In genomic region chr19:39502640-39503417, GRCh38 we compare ENCODE assay signal across 1 cellular context.
TF ChIP-seq lines count a peak whose summit lies in the region.

No MANE protein-coding gene starts in this region.

TF ChIP-seq in HepG2, 621 proteins besides CTCF, POLR2A, EP300 and RAD21 (continued from another document and continues in another):
- TF ChIP-seq, protein P1, sequence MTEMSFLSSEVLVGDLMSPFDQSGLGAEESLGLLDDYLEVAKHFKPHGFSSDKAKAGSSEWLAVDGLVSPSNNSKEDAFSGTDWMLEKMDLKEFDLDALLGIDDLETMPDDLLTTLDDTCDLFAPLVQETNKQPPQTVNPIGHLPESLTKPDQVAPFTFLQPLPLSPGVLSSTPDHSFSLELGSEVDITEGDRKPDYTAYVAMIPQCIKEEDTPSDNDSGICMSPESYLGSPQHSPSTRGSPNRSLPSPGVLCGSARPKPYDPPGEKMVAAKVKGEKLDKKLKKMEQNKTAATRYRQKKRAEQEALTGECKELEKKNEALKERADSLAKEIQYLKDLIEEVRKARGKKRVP (CRISPR knock-in tag; IDR thresholded peaks at IDR 0.05): peak in 1 of 2 experiments; percentile 66; a peak in 1 of 4 replicates
- TF ChIP-seq, protein P2, sequence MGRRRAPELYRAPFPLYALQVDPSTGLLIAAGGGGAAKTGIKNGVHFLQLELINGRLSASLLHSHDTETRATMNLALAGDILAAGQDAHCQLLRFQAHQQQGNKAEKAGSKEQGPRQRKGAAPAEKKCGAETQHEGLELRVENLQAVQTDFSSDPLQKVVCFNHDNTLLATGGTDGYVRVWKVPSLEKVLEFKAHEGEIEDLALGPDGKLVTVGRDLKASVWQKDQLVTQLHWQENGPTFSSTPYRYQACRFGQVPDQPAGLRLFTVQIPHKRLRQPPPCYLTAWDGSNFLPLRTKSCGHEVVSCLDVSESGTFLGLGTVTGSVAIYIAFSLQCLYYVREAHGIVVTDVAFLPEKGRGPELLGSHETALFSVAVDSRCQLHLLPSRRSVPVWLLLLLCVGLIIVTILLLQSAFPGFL (CRISPR knock-in tag; IDR thresholded peaks at IDR 0.05): peak; percentile 93; the same call in 1 of the 2 replicates
- TF ChIP-seq KLF16 (CRISPR knock-in tag; IDR thresholded peaks at IDR 0.05): peak; percentile 65 to 72; a peak in 1 of 4 replicates
- peak; percentile 98; the same call in 1 of the 2 replicates for TF ChIP-seq ZSCAN12 (CRISPR knock-in tag; IDR thresholded peaks at IDR 0.05)
- TF ChIP-seq ZNF543 (CRISPR knock-in tag; IDR thresholded peaks at IDR 0.05): peak; percentile 96; the same call in 1 of the 2 replicates
- peak; percentile 98 for TF ChIP-seq ZNF761 (CRISPR knock-in tag; conservative IDR thresholded peaks at IDR 0.05)
- no peak for TF ChIP-seq ATF7 (IDR thresholded peaks at IDR 0.05)
- TF ChIP-seq ATF7 (CRISPR knock-in tag; IDR thresholded peaks at IDR 0.05): peak; percentile 74; the same call in 1 of the 2 replicates
- peak; percentile 37 for TF ChIP-seq SKI (IDR thresholded peaks at IDR 0.05; ENCODE audit: partially characterized antibody)
- TF ChIP-seq ZNF562 (CRISPR knock-in tag; IDR thresholded peaks at IDR 0.05; ENCODE audit: borderline replicate concordance): peak; percentile 98
- TF ChIP-seq ZNF382 (CRISPR knock-in tag; IDR thresholded peaks at IDR 0.05; ENCODE audit: borderline replicate concordance): no peak
- no peak for TF ChIP-seq RBM39 (IDR thresholded peaks at IDR 0.05; ENCODE audit: low read depth, low read length, poor library complexity, severe bottlenecking)
- TF ChIP-seq, protein P3, sequence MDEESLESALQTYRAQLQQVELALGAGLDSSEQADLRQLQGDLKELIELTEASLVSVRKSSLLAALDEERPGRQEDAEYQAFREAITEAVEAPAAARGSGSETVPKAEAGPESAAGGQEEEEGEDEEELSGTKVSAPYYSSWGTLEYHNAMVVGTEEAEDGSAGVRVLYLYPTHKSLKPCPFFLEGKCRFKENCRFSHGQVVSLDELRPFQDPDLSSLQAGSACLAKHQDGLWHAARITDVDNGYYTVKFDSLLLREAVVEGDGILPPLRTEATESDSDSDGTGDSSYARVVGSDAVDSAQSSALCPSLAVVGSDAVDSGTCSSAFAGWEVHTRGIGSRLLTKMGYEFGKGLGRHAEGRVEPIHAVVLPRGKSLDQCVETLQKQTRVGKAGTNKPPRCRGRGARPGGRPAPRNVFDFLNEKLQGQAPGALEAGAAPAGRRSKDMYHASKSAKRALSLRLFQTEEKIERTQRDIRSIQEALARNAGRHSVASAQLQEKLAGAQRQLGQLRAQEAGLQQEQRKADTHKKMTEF (CRISPR knock-in tag; IDR thresholded peaks at IDR 0.05): peak; percentile 87
- TF ChIP-seq DMAP1 (CRISPR knock-in tag; IDR thresholded peaks at IDR 0.05): no peak
- TF ChIP-seq ZNF20 (CRISPR knock-in tag; IDR thresholded peaks at IDR 0.05): peak; percentile 88; the same call in 1 of the 2 replicates
- peak; percentile 95; the same call in 1 of the 2 replicates for TF ChIP-seq ZNF704 (CRISPR knock-in tag; IDR thresholded peaks at IDR 0.05; ENCODE audit: borderline replicate concordance)
- peak; percentile 99 for TF ChIP-seq MXD1 (CRISPR knock-in tag; IDR thresholded peaks at IDR 0.05)
- peak; percentile 98 for TF ChIP-seq ZNF724P (CRISPR knock-in tag; IDR thresholded peaks at IDR 0.05; ENCODE audit: borderline replicate concordance)
- peak; percentile 93 for TF ChIP-seq RFXAP (CRISPR knock-in tag; IDR thresholded peaks at IDR 0.05; ENCODE audit: borderline replicate concordance)
- peak; percentile 97 for TF ChIP-seq ZNF343 (CRISPR knock-in tag; IDR thresholded peaks at IDR 0.05)
- peak; percentile 91; the same call in 1 of the 2 replicates for TF ChIP-seq HOXA7 (CRISPR knock-in tag; IDR thresholded peaks at IDR 0.05)
- TF ChIP-seq NPAS2 (CRISPR knock-in tag; IDR thresholded peaks at IDR 0.05; ENCODE audit: borderline replicate concordance): no peak
- peak; percentile 66; the same call in 1 of the 2 replicates for TF ChIP-seq ZSCAN29 (CRISPR knock-in tag; conservative IDR thresholded peaks at IDR 0.05)
- TF ChIP-seq, protein P4, sequence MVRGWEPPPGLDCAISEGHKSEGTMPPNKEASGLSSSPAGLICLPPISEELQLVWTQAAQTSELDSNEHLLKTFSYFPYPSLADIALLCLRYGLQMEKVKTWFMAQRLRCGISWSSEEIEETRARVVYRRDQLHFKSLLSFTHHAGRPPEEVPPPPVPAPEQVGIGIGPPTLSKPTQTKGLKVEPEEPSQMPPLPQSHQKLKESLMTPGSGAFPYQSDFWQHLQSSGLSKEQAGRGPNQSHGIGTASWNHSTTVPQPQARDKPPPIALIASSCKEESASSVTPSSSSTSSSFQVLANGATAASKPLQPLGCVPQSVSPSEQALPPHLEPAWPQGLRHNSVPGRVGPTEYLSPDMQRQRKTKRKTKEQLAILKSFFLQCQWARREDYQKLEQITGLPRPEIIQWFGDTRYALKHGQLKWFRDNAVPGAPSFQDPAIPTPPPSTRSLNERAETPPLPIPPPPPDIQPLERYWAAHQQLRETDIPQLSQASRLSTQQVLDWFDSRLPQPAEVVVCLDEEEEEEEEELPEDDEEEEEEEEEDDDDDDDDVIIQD (CRISPR knock-in tag; IDR thresholded peaks at IDR 0.05; ENCODE audit: low read depth): no peak
- no peak for TF ChIP-seq HNRNPL (IDR thresholded peaks at IDR 0.05; ENCODE audit: low read depth, low read length)
- 0 out of 2 replicates have a peak, but pooled peaks have one; percentile 51 for TF ChIP-seq ZNF839 (CRISPR knock-in tag; IDR thresholded peaks at IDR 0.05; ENCODE audit: borderline replicate concordance)
- 0 out of 2 replicates have a peak, but pooled peaks have one; percentile 38 for TF ChIP-seq ZKSCAN8 (CRISPR knock-in tag; IDR thresholded peaks at IDR 0.05; ENCODE audit: borderline replicate concordance)
- TF ChIP-seq SMARCC2 (IDR thresholded peaks at IDR 0.05): no peak
- TF ChIP-seq ZNF564 (CRISPR knock-in tag; IDR thresholded peaks at IDR 0.05): peak; percentile 97
- TF ChIP-seq ZC3H13 (CRISPR knock-in tag; IDR thresholded peaks at IDR 0.05): peak; percentile 94
- TF ChIP-seq SAP130 (CRISPR knock-in tag; IDR thresholded peaks at IDR 0.05; ENCODE audit: low read depth): peak; percentile 58
- peak; percentile 91 for TF ChIP-seq ZBTB38 (CRISPR knock-in tag; IDR thresholded peaks at IDR 0.05)
- TF ChIP-seq TEAD2 (CRISPR knock-in tag; IDR thresholded peaks at IDR 0.05): peak; percentile 98
- peak; percentile 95 for TF ChIP-seq ZBTB44 (CRISPR knock-in tag; IDR thresholded peaks at IDR 0.05)
- TF ChIP-seq, protein P5, sequence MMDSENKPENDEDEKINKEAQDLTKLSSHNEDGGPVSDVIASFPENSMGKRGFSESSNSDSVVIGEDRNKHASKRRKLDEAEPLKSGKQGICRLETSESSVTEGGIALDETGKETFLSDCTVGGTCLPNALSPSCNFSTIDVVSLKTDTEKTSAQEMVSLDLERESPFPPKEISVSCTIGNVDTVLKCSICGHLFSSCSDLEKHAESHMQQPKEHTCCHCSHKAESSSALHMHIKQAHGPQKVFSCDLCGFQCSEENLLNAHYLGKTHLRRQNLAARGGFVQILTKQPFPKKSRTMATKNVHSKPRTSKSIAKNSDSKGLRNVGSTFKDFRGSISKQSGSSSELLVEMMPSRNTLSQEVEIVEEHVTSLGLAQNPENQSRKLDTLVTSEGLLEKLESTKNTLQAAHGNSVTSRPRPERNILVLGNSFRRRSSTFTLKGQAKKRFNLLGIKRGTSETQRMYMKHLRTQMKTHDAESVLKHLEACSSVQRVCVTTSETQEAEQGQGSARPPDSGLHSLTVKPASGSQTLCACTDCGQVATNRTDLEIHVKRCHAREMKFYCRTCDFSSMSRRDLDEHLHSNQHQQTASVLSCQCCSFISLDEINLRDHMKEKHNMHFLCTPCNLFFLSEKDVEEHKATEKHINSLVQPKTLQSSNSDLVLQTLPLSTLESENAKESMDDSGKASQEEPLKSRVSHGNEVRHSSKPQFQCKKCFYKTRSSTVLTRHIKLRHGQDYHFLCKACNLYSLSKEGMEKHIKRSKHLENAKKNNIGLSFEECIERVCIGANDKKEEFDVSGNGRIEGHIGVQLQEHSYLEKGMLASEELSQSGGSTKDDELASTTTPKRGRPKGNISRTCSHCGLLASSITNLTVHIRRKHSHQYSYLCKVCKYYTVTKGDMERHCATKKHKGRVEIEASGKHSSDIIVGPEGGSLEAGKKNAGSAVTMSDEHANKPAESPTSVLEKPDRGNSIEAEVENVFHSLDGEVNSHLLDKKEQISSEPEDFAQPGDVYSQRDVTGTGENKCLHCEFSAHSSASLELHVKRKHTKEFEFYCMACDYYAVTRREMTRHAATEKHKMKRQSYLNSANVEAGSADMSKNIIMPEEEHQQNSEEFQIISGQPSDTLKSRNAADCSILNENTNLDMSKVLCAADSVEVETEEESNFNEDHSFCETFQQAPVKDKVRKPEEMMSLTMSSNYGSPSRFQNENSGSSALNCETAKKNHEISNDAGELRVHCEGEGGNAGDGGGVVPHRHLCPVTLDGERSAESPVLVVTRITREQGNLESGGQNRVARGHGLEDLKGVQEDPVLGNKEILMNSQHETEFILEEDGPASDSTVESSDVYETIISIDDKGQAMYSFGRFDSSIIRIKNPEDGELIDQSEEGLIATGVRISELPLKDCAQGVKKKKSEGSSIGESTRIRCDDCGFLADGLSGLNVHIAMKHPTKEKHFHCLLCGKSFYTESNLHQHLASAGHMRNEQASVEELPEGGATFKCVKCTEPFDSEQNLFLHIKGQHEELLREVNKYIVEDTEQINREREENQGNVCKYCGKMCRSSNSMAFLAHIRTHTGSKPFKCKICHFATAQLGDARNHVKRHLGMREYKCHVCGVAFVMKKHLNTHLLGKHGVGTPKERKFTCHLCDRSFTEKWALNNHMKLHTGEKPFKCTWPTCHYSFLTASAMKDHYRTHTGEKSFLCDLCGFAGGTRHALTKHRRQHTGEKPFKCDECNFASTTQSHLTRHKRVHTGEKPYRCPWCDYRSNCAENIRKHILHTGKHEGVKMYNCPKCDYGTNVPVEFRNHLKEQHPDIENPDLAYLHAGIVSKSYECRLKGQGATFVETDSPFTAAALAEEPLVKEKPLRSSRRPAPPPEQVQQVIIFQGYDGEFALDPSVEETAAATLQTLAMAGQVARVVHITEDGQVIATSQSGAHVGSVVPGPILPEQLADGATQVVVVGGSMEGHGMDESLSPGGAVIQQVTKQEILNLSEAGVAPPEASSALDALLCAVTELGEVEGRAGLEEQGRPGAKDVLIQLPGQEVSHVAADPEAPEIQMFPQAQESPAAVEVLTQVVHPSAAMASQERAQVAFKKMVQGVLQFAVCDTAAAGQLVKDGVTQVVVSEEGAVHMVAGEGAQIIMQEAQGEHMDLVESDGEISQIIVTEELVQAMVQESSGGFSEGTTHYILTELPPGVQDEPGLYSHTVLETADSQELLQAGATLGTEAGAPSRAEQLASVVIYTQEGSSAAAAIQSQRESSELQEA (CRISPR knock-in tag; IDR thresholded peaks at IDR 0.05; ENCODE audit: not compliant biosample characterization): peak; percentile 86
- no peak for TF ChIP-seq TBL1XR1 (IDR thresholded peaks at IDR 0.05; ENCODE audit: borderline replicate concordance, low read length, partially characterized antibody)
- peak; percentile 98 for TF ChIP-seq ZNF841 (CRISPR knock-in tag; IDR thresholded peaks at IDR 0.05; ENCODE audit: borderline replicate concordance)
- TF ChIP-seq TARDBP (CRISPR knock-in tag; IDR thresholded peaks at IDR 0.05): peak; percentile 59; the same call in 1 of the 2 replicates
- peak; percentile 93 for TF ChIP-seq ZNF232 (CRISPR knock-in tag; IDR thresholded peaks at IDR 0.05; ENCODE audit: borderline replicate concordance)
- TF ChIP-seq ZNF713 (CRISPR knock-in tag; IDR thresholded peaks at IDR 0.05): no peak
- TF ChIP-seq MYNN (CRISPR knock-in tag; IDR thresholded peaks at IDR 0.05; ENCODE audit: low read depth): peak; percentile 87; the same call in 1 of the 2 replicates
- peak; percentile 32; the same call in 1 of the 2 replicates for TF ChIP-seq SIX4 (CRISPR knock-in tag; IDR thresholded peaks at IDR 0.05)
- TF ChIP-seq TOPORS (CRISPR knock-in tag; IDR thresholded peaks at IDR 0.05): peak; percentile 97
- TF ChIP-seq CBFB (CRISPR knock-in tag; IDR thresholded peaks at IDR 0.05): no peak
- TF ChIP-seq ZNF776 (CRISPR knock-in tag; IDR thresholded peaks at IDR 0.05): peak; percentile 100; the same call in 1 of the 2 replicates
- TF ChIP-seq HHEX (CRISPR knock-in tag; IDR thresholded peaks at IDR 0.05): no peak
- peak; percentile 99 for TF ChIP-seq ZBTB14 (CRISPR knock-in tag; IDR thresholded peaks at IDR 0.05)
- TF ChIP-seq ZNF549 (CRISPR knock-in tag; IDR thresholded peaks at IDR 0.05): no peak
- no peak for TF ChIP-seq SUZ12 (IDR thresholded peaks at IDR 0.05; ENCODE audit: low read depth, low read length)
- no peak for TF ChIP-seq KAT7 (CRISPR knock-in tag; IDR thresholded peaks at IDR 0.05; ENCODE audit: borderline replicate concordance)
- peak; percentile 78 for TF ChIP-seq ZFX (CRISPR knock-in tag; IDR thresholded peaks at IDR 0.05; ENCODE audit: low read depth)
